ENCODE assay signal across 8 cellular contexts in the genomic region with DNA sequence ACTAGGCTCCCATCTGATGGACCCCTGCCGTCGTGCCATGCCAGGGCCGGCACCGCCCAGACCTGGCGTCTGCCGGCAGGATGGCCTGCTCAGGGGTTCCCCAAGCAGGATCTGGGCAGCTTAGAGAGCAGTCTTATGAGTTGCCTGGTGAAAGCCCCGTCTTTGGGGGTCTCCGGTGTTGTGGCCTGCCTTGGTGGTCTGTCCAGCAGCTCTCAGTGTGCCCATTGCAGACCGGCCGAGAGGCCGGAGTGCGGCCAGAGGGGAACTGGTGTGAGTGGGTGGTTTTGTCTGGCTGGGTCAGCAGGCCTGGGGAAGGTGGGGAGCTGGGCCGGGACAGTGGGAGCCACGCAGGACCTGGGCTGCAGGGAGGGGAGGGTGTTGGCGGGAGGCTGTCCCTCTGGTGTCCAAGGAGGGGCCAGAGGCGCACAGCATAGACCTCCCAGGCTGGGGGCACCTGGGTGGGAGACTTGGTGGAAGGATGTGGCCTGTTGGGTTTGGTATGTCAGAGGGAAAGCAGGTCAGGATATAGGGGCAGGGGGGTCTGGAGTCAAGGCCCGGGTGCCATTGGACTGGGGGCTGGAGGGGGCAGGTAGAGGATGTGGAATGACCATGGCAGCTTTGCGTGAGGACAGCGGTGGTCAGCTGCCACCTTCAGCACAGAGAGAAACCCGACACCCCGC. TPM values are rescaled to one million over a fixed set of nuclear protein-coding genes. Genes with fewer than 3 reads are reported as not detected.
DNase-seq lines count a peak whose midpoint lies in the region; ATAC-seq, FAIRE-seq and TF ChIP-seq lines count a peak whose summit lies in the region.

No MANE protein-coding gene starts in this region.

- DNase-seq in IMR-90 (no peak), bronchial epithelial cell (ENCODE audit: low read depth) (no peak), left lung (peak in 1 of 2 donors; percentile 69), stomach (no peak), NCI-H2029 treated with DMSO at 0.1 percent for 48 hours (lab: John Stamatoyannopoulos, UW) (no peak), NCI-H226 (no peak), OCI-M2 (lab: John Stamatoyannopoulos, UW; ENCODE audit: unreplicated experiment) (no peak), A172 (ENCODE audit: low spot score) (no peak)

- no peak overlapping the region for H3K14ac ChIP-seq in IMR-90 (replicated peaks; ENCODE audit: low read depth, low read length)

- TF ChIP-seq EP300 in stomach (IDR thresholded peaks at IDR 0.05), result no peak

- no peak overlapping the region for H4K8ac ChIP-seq in IMR-90 (ENCODE audit: low read depth in 2 of 2, low read length in 2 of 2)

- H3K9me1 ChIP-seq in IMR-90 (ENCODE audit: insufficient read depth, low read length), result 0 out of 2 replicates have a peak, but pooled peaks cover 6% of the 10 kb centered on the region

- H2BK5ac ChIP-seq in IMR-90 (ENCODE audit: low read depth, low read length, poor library complexity, severe bottlenecking), result no peak overlapping the region

- H3K27ac ChIP-seq in IMR-90 (ENCODE audit: insufficient read depth, low read length), result no peak overlapping the region; the same call in 1 of the 2 replicates
- H3K27ac ChIP-seq in left lung, result no peak overlapping the region
- H3K27ac ChIP-seq in stomach, result peak overlapping the region in 1 of 5 donors; percentile 51

- peaks cover 25% of the 10 kb centered on the region for H3K4me1 ChIP-seq in IMR-90 (ENCODE audit: control insufficient read depth, insufficient read depth, low read length)
- H3K4me1 ChIP-seq in left lung, result peaks cover 0 to 11% of the 10 kb centered on the region in 2 donors
- H3K4me1 ChIP-seq in stomach, result peaks cover 27 to 63% (median 57%) of the 10 kb centered on the region in 4 donors

- H3K9me3 ChIP-seq in IMR-90 (ENCODE audit: control insufficient read depth, insufficient read depth, low read length), result no peaks in the 10 kb centered on the region
- H3K9me3 ChIP-seq in left lung, result no peaks in the 10 kb centered on the region
- no peaks in the 10 kb centered on the region for H3K9me3 ChIP-seq in stomach

- TF ChIP-seq RAD21 in IMR-90 (IDR thresholded peaks at IDR 0.05; ENCODE audit: low read length), result no peak

- no peak overlapping the region for H4K91ac ChIP-seq in IMR-90 (ENCODE audit: insufficient read depth, low read depth, low read length)

- H3K36me3 ChIP-seq in IMR-90 (ENCODE audit: control insufficient read depth, insufficient read depth, low read length), result no peaks in the 10 kb centered on the region
- H3K36me3 ChIP-seq in bronchial epithelial cell (ENCODE audit: control insufficient read depth, insufficient read depth, low read length), result peaks cover 2% of the 10 kb centered on the region
- H3K36me3 ChIP-seq in left lung, result no peaks in the 10 kb centered on the region
- H3K36me3 ChIP-seq in stomach, result no peaks in the 10 kb centered on the region

- H3K56ac ChIP-seq in IMR-90 (ENCODE audit: extremely low read depth, insufficient read depth, low read length), result no peak overlapping the region

- no peak overlapping the region for H4K5ac ChIP-seq in IMR-90 (ENCODE audit: low read depth, low read length)

- H3K27me3 ChIP-seq in IMR-90 (ENCODE audit: control insufficient read depth, insufficient read depth, low read length) (no peaks in the 10 kb centered on the region), bronchial epithelial cell (ENCODE audit: control insufficient read depth, insufficient read depth, low read length) (no peaks in the 10 kb centered on the region), left lung (peaks cover 10 to 100% of the 10 kb centered on the region in 2 donors), stomach (peaks cover 0 to 71% (median 55%) of the 10 kb centered on the region in 3 donors)

- peak overlapping the region; percentile 85 for H2AK9ac ChIP-seq in IMR-90 (replicated peaks; ENCODE audit: low read depth, low read length, poor library complexity)

- no peak overlapping the region for H2BK120ac ChIP-seq in IMR-90 (ENCODE audit: low read depth, low read length)

- dilution Hi-C loops in IMR-90 (cut with HindIII; ENCODE audit: low sequenced_read_pairs, unreplicated experiment), result no loop called here

- no peak for TF ChIP-seq POLR2A in IMR-90 (IDR thresholded peaks at IDR 0.05; ENCODE audit: low read depth, low read length)
- no peak for TF ChIP-seq POLR2A in stomach (IDR thresholded peaks at IDR 0.05)

- FAIRE-seq in bronchial epithelial cell (lab: Jason Lieb, UNC), result no peak

- no peak overlapping the region; the same call in 2 of the 3 replicates for H2BK15ac ChIP-seq in IMR-90 (ENCODE audit: low read depth, low read length)

- POLR2A ChIA-PET in IMR-90 (lab: Charles Lee; ENCODE audit: unreplicated experiment), result no interaction called here

- 68% methylated on average over 9 of the region's 21 CpGs; no CpG with 5 or more reads in 1 of the 2 experiments for WGBS in IMR-90 (ENCODE audit: extremely low coverage in 2 of 2, insufficient read length in 1 of 2), 2 experiments
- WGBS in stomach, 5 donors, result 52 to 65% (median 63%) methylated on average over 17 to 21 of the region's 21 CpGs

- TF ChIP-seq CTCF in IMR-90 (conservative IDR thresholded peaks at IDR 0.05; ENCODE audit: low read depth, low read length), result no peak
- TF ChIP-seq CTCF in bronchial epithelial cell (IDR thresholded peaks at IDR 0.05; ENCODE audit: insufficient read depth, low read length, severe bottlenecking), result no peak
- TF ChIP-seq CTCF in left lung (IDR thresholded peaks at IDR 0.05), result no peak
- TF ChIP-seq CTCF in stomach (IDR thresholded peaks at IDR 0.05), result no peak

- no peak overlapping the region for H3K23ac ChIP-seq in IMR-90 (ENCODE audit: low read depth, low read length)

- intact Hi-C loops in IMR-90 (cut with micrococcal nuclease) (no loop called here), left lung (cut with DNase I) (no loop called here), stomach (cut with DNase I; ENCODE audit: low total_unique reads) (no loop called here)

- no peak overlapping the region for H3K4ac ChIP-seq in IMR-90 (ENCODE audit: low read depth, low read length)

- peak overlapping the region; percentile 62; the same call in 1 of the 2 replicates for H3K4me3 ChIP-seq in IMR-90 (ENCODE audit: insufficient read depth, low read depth, low read length)
- H3K4me3 ChIP-seq in bronchial epithelial cell (ENCODE audit: low read depth, low read length), result peak overlapping the region; percentile 57
- peak overlapping the region; percentile 28 to 38 for H3K4me3 ChIP-seq in left lung
- peak overlapping the region; percentile 63 to 80 (median 64) for H3K4me3 ChIP-seq in stomach

- peaks cover 22 to 74% of the 10 kb centered on the region in 2 experiments for H3K79me1 ChIP-seq in IMR-90 (ENCODE audit: low read depth in 1 of 2, low read length in 2 of 2)

- H2AK5ac ChIP-seq in IMR-90 (ENCODE audit: low read depth, low read length), result peak overlapping the region; percentile 67; the same call in 1 of the 2 replicates

- peak overlapping the region; percentile 16 for H3K4me2 ChIP-seq in IMR-90 (ENCODE audit: low read depth, low read length)

- peaks cover 83% of the 10 kb centered on the region for H4K20me1 ChIP-seq in IMR-90 (ENCODE audit: insufficient read depth, low read length)

- no TSS peak for BruUV-seq in IMR-90 (replicated peaks; lab: Mats Ljungman, UMichigan)

- CTCF ChIA-PET in IMR-90 (lab: Yijun Ruan, JAX), result no interaction called here

- peak overlapping the region; percentile 80 for H2AFZ ChIP-seq in IMR-90 (replicated peaks; ENCODE audit: low read length, poor library complexity)

- no peak overlapping the region for H3K9ac ChIP-seq in IMR-90 (ENCODE audit: low read depth, low read length)

- H2BK20ac ChIP-seq in IMR-90 (ENCODE audit: low read depth, low read length), result no peak overlapping the region

- in situ Hi-C loops in IMR-90 (cut with MboI; ENCODE audit: low sequenced_read_pairs), result no loop called here

- ATAC-seq in IMR-90 (ENCODE audit: low read depth) (no peak), left lung (no peak)

- no peak overlapping the region for H3K18ac ChIP-seq in IMR-90 (ENCODE audit: low read depth, low read length)

TF ChIP-seq in IMR-90, 13 proteins besides CTCF, POLR2A, EP300 and RAD21 (continues in another document):
- TF ChIP-seq, protein P1, sequence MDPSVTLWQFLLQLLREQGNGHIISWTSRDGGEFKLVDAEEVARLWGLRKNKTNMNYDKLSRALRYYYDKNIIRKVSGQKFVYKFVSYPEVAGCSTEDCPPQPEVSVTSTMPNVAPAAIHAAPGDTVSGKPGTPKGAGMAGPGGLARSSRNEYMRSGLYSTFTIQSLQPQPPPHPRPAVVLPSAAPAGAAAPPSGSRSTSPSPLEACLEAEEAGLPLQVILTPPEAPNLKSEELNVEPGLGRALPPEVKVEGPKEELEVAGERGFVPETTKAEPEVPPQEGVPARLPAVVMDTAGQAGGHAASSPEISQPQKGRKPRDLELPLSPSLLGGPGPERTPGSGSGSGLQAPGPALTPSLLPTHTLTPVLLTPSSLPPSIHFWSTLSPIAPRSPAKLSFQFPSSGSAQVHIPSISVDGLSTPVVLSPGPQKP (IDR thresholded peaks at IDR 0.05; ENCODE audit: borderline replicate concordance, low read depth, low read length), result no peak
- TF ChIP-seq BHLHE40 (IDR thresholded peaks at IDR 0.05; ENCODE audit: low read depth, low read length) (no peak), MAFK (IDR thresholded peaks at IDR 0.05; ENCODE audit: low read depth, low read length) (no peak), FOS (IDR thresholded peaks at IDR 0.05; ENCODE audit: low read depth, low read length) (no peak), RCOR1 (IDR thresholded peaks at IDR 0.05; ENCODE audit: insufficient replicate concordance, low read length) (no peak), MXI1 (IDR thresholded peaks at IDR 0.05; ENCODE audit: borderline replicate concordance, low read depth, low read length) (no peak), MAZ (IDR thresholded peaks at IDR 0.05; ENCODE audit: borderline replicate concordance, low read depth, low read length) (no peak), CHD1 (IDR thresholded peaks at IDR 0.05; ENCODE audit: low read depth, low read length) (no peak), CEBPB (IDR thresholded peaks at IDR 0.05; ENCODE audit: low read depth, low read length) (no peak)

RNA-seq across cellular contexts. Expression of a gene that starts 16.5 kb away (rescaled TPM):
- 16.0 and 18.6 TPM in 2 replicates for total RNA-seq in IMR-90 (2012; rRNA removed)
- 211 and 222 TPM in 2 replicates for polyA plus RNA-seq in IMR-90 (2012; rRNA removed)
- 148 and 334 TPM in 2 replicates for polyA plus RNA-seq in IMR-90 (2012; cell fraction: cytosol; rRNA removed)
- polyA plus RNA-seq in IMR-90 (2012; cell fraction: nucleus; rRNA removed; ENCODE audit: low replicate concordance), result 193 and 494 TPM in 2 replicates
- total RNA-seq in bronchial epithelial cell, result 65.8 and 103 TPM in 2 replicates
- 10 to 100 TPM; 60.4 to 63.4 TPM for total RNA-seq in left lung
- 100 to 1,000 TPM in 1 of 5 donors, 10 to 100 TPM in 4; 11.7 to 117 (median 28.8) TPM for total RNA-seq in stomach
- polyA plus RNA-seq in stomach, result 10 to 100 TPM in 2 of 3 donors, 1 to 10 TPM in 1; 6.3 to 40.1 (median 14.0) TPM
- 182 and 198 TPM in 2 replicates for total RNA-seq in A172 (2014; rRNA removed; shearing (Covaris generic))
